ENCODE assay signal across 1 cellular context in genomic region chr3:48240711-48241491, GRCh38.
A peak's percentile ranks its signal among the peaks of the same experiment; 100 is the strongest.
TF ChIP-seq lines count a peak whose summit lies in the region.

ZNF589 (plus strand) TSS chr3:48241104; CDS start chr3:48241172, 68 bp downstream.

TF ChIP-seq in K562, 482 proteins besides CTCF, POLR2A, EP300 and RAD21 (continued from another document and continues in another):
- 0 out of 2 replicates have a peak, but pooled peaks have one; percentile 18 for TF ChIP-seq ARID3A (IDR thresholded peaks at IDR 0.05; ENCODE audit: borderline replicate concordance, low read depth, low read length)
- TF ChIP-seq RBFOX2 (IDR thresholded peaks at IDR 0.05; ENCODE audit: low read depth, low read length) = peak; percentile 97
- TF ChIP-seq PRDM10 (IDR thresholded peaks at IDR 0.05; ENCODE audit: partially characterized antibody) = peak; percentile 53
- no peak for TF ChIP-seq ZNF146 (CRISPR knock-in tag; IDR thresholded peaks at IDR 0.05; ENCODE audit: unreplicated experiment)
- TF ChIP-seq ARID4B (CRISPR knock-in tag; IDR thresholded peaks at IDR 0.05) = peak; percentile 69; the same call in 1 of the 2 replicates
- TF ChIP-seq MXD1 (CRISPR knock-in tag; IDR thresholded peaks at IDR 0.05; ENCODE audit: borderline replicate concordance, poor library complexity, severe bottlenecking) = no peak
- peak; percentile 90 for TF ChIP-seq NR2C2 (CRISPR knock-in tag; IDR thresholded peaks at IDR 0.05)
- peak; percentile 94 for TF ChIP-seq NR2C2 (tag; IDR thresholded peaks at IDR 0.05)
- TF ChIP-seq ZBTB12 (CRISPR knock-in tag; IDR thresholded peaks at IDR 0.05) = peak; percentile 87
- no peak for TF ChIP-seq ATF4 (CRISPR knock-in tag; IDR thresholded peaks at IDR 0.05)
- TF ChIP-seq CREB3L1 (IDR thresholded peaks at IDR 0.05; ENCODE audit: borderline replicate concordance, low read depth) = peak; percentile 85
- peak; percentile 55; the same call in 1 of the 2 replicates for TF ChIP-seq POLR2H (tag; IDR thresholded peaks at IDR 0.05; ENCODE audit: low read depth)
- TF ChIP-seq SAP30 (IDR thresholded peaks at IDR 0.05; ENCODE audit: borderline replicate concordance, insufficient read depth, low read depth, low read length, poor library complexity, severe bottlenecking) = peak; percentile 12
- TF ChIP-seq ZNF586 (CRISPR knock-in tag; conservative IDR thresholded peaks at IDR 0.05) = no peak
- TF ChIP-seq BRD4 (IDR thresholded peaks at IDR 0.05) = no peak
- peak; percentile 90 for TF ChIP-seq ETS1 (conservative IDR thresholded peaks at IDR 0.05; ENCODE audit: control insufficient read depth, low read depth, low read length)
- TF ChIP-seq U2AF1 (optimal IDR thresholded peaks at IDR 0.05; ENCODE audit: low read depth, low read length) = no peak
- peak; percentile 25 for TF ChIP-seq NFIC (IDR thresholded peaks at IDR 0.05)
- peak; percentile 19; the same call in 1 of the 2 replicates for TF ChIP-seq NCOR1 (IDR thresholded peaks at IDR 0.05)
- TF ChIP-seq ZNF41 (CRISPR knock-in tag; conservative IDR thresholded peaks at IDR 0.05) = no peak
- peak; percentile 80 for TF ChIP-seq ZNF263 (CRISPR knock-in tag; IDR thresholded peaks at IDR 0.05; ENCODE audit: borderline replicate concordance)
- TF ChIP-seq SIRT6 (IDR thresholded peaks at IDR 0.05; ENCODE audit: low read depth, low read length) = no peak
- TF ChIP-seq ZBTB17 (CRISPR knock-in tag; IDR thresholded peaks at IDR 0.05) = 0 out of 2 replicates have a peak, but pooled peaks have one; percentile 40
- TF ChIP-seq THRA (IDR thresholded peaks at IDR 0.05) = no peak
- no peak for TF ChIP-seq ID3 (CRISPR knock-in tag; IDR thresholded peaks at IDR 0.05)
- TF ChIP-seq ID3 (tag; IDR thresholded peaks at IDR 0.05) = peak; percentile 62; the same call in 1 of the 2 replicates
- TF ChIP-seq E2F6 (IDR thresholded peaks at IDR 0.05; ENCODE audit: borderline replicate concordance in 1 of 2, extremely low read depth in 1 of 2, insufficient read depth in 1 of 2, insufficient read length in 1 of 2, low read depth in 1 of 2, low read length in 1 of 2, poor library complexity in 1 of 2, severe bottlenecking in 1 of 2) = peak; percentile 74 to 75
- no peak for TF ChIP-seq ZFP1 (CRISPR knock-in tag; IDR thresholded peaks at IDR 0.05)
- TF ChIP-seq FOXP1 (CRISPR knock-in tag; IDR thresholded peaks at IDR 0.05) = peak; percentile 63; the same call in 1 of the 2 replicates
- no peak for TF ChIP-seq CBX8 (IDR thresholded peaks at IDR 0.05; ENCODE audit: borderline replicate concordance, extremely low read depth, low read depth, low read length, poor library complexity, severe bottlenecking)
- TF ChIP-seq ZNF668 (CRISPR knock-in tag; IDR thresholded peaks at IDR 0.05) = no peak
- no peak for TF ChIP-seq BACH1 (tag; IDR thresholded peaks at IDR 0.05)
- TF ChIP-seq ZNF134 (CRISPR knock-in tag; conservative IDR thresholded peaks at IDR 0.05) = no peak
- peak; percentile 48 for TF ChIP-seq KAT2B (IDR thresholded peaks at IDR 0.05; ENCODE audit: low read depth, low read length)
- TF ChIP-seq TOE1 (IDR thresholded peaks at IDR 0.05; ENCODE audit: borderline replicate concordance) = no peak
- TF ChIP-seq TOE1 (CRISPR knock-in tag; IDR thresholded peaks at IDR 0.05; ENCODE audit: borderline replicate concordance, low read depth) = no peak
- no peak for TF ChIP-seq HEY1 (CRISPR knock-in tag; IDR thresholded peaks at IDR 0.05; ENCODE audit: borderline replicate concordance)
- TF ChIP-seq MLX (CRISPR knock-in tag; conservative IDR thresholded peaks at IDR 0.05) = no peak
- no peak for TF ChIP-seq HDAC2 (IDR thresholded peaks at IDR 0.05)
- no peak for TF ChIP-seq LEF1 (IDR thresholded peaks at IDR 0.05)
